12 cellular contexts compared by ENCODE assay signal in genomic region chr20:21137078-21137477, GRCh38.
DNase-seq lines count a peak whose midpoint lies in the region; ATAC-seq lines count a peak whose summit lies in the region.
"Had no signal": no experiment of that assay in that cellular context is flagged by ENCODE, and none has a peak within 500 bp of the region (broad histone marks: within the 10 kb centered on the region; RNA-seq: fewer than 3 reads in every experiment).

No MANE protein-coding gene starts in this region.

- no peak for ATAC-seq in HG02588 (IDR thresholded peaks at IDR 0.05; ENCODE audit: unreplicated experiment)
- ATAC-seq: CD8-positive, alpha-beta T cell had no signal

- DNase-seq in DMS79 treated with DMSO at 0.1 percent for 48 hours (lab: John Stamatoyannopoulos, UW): peak; percentile 2
- no peak for DNase-seq in DMS79 (lab: John Stamatoyannopoulos, UW)
- peak; percentile 61 for DNase-seq in NCI-H1092 (lab: John Stamatoyannopoulos, UW)
- DNase-seq in NCI-H2196 (lab: John Stamatoyannopoulos, UW; ENCODE audit: unreplicated experiment): peak; percentile 60
- peak; percentile 86 for DNase-seq in cerebellar cortex (ENCODE audit: low spot score)
- no peak for DNase-seq in NCI-H82 (lab: John Stamatoyannopoulos, UW)
- no peak for DNase-seq in activated gamma-delta T cell treated with Interleukin-2 at 50 U/mL for 16 hours
- DNase-seq: CD8-positive, alpha-beta T cell; NCI-H1694 treated with DMSO at 0.1 percent for 48 hours; NCI-H226; SJCRH30 had no signal

Comparison
In these comparisons a context has a peak if more than half of its experiments do, and no peak if none do; other contexts are left out.
1. DNase-seq: peak in DMS79 treated with DMSO at 0.1 percent for 48 hours (single experiment), NCI-H1092 (single experiment), NCI-H2196 (single experiment) and cerebellar cortex (single experiment); none in DMS79 (single experiment), NCI-H82 (single experiment) and activated gamma-delta T cell treated with Interleukin-2 at 50 U/mL for 16 hours (single experiment).